8 cellular contexts compared by ENCODE assay signal in genomic region chr11:46380340-46381045, GRCh38. TPM values are rescaled to one million over a fixed set of nuclear protein-coding genes. Genes with fewer than 3 reads are reported as not detected.
A peak's percentile ranks its signal among the peaks of the same experiment; 100 is the strongest.
DNase-seq lines count a peak whose midpoint lies in the region; ATAC-seq, FAIRE-seq and TF ChIP-seq lines count a peak whose summit lies in the region.

No MANE protein-coding gene starts in this region.

- peak; percentile 31 for ATAC-seq in HG02610 (IDR thresholded peaks at IDR 0.05; ENCODE audit: unreplicated experiment)
- peak; percentile 41 for ATAC-seq in SK-N-SH treated with all-trans-retinoic acid at 6 μM for 48 hours
- ATAC-seq in GM18868 (IDR thresholded peaks at IDR 0.05; ENCODE audit: unreplicated experiment): no peak

- no peaks in the 10 kb centered on the region for H3K9me3 ChIP-seq in BE2C
- H3K9me3 ChIP-seq in small intestine (ENCODE audit: control insufficient read depth, low read depth): no peaks in the 10 kb centered on the region

- FAIRE-seq in small intestine (lab: Jason Lieb, UNC): no peak

- H3K4me1 ChIP-seq in BE2C (no peaks in the 10 kb centered on the region), small intestine (ENCODE audit: control insufficient read depth in 2 of 2, insufficient read depth in 1 of 2, low read depth in 1 of 2, low read length in 1 of 2) (peaks cover 0 to 2% of the 10 kb centered on the region in 2 donors)

- peak; percentile 66 for DNase-seq in BE2C
- peak; percentile 56 for DNase-seq in amniotic epithelial cell (ENCODE audit: low read depth)
- DNase-seq in small intestine: peak; percentile 84
- no peak for DNase-seq in NCI-H187 treated with DMSO at 0.1 percent for 48 hours (lab: John Stamatoyannopoulos, UW)

- TF ChIP-seq CTCF in BE2C (IDR thresholded peaks at IDR 0.05; ENCODE audit: low read depth, low read length): no peak

- WGBS in small intestine, 3 donors: 0 to 2% (median 0%) methylated on average over 36 to 45 of the region's 45 CpGs

- H3K4me3 ChIP-seq in BE2C (ENCODE audit: low read depth, low read length): peak overlapping the region; percentile 56
- peak overlapping the region; percentile 50 for H3K4me3 ChIP-seq in iPS-11a (ENCODE audit: low read depth, low read length)
- H3K4me3 ChIP-seq in small intestine (ENCODE audit: low read depth in 1 of 2, low read length in 2 of 2): peak overlapping the region; percentile 58 to 79

- H3K27ac ChIP-seq in small intestine (ENCODE audit: low read depth in 1 of 2, low read length in 1 of 2): peak overlapping the region; percentile 90 to 97

- no peaks in the 10 kb centered on the region; the same call in 1 of the 2 replicates for H3K36me3 ChIP-seq in BE2C
- H3K36me3 ChIP-seq in small intestine (ENCODE audit: control insufficient read depth in 2 of 2, insufficient read depth in 2 of 2, low read length in 2 of 2): peaks cover 6 to 7% of the 10 kb centered on the region in 2 donors

- H3K27me3 ChIP-seq in BE2C: no peaks in the 10 kb centered on the region
- H3K27me3 ChIP-seq in small intestine (ENCODE audit: control insufficient read depth in 2 of 2, insufficient read depth in 2 of 2, low read length in 2 of 2): no peaks in the 10 kb centered on the region

TF ChIP-seq in SK-N-SH treated with all-trans-retinoic acid at 6 μM for 48 hours, 23 proteins besides CTCF, POLR2A, EP300 and RAD21:
- TF ChIP-seq TCF4 (CRISPR knock-in tag; IDR thresholded peaks at IDR 0.05; ENCODE audit: borderline replicate concordance): peak; percentile 58; the same call in 1 of the 2 replicates
- no peak for TF ChIP-seq CREB5 (CRISPR knock-in tag; IDR thresholded peaks at IDR 0.05; ENCODE audit: low read depth)

RNA-seq across cellular contexts. Expression of gene MDK, which starts 1.0 kb away (rescaled TPM):
- 215 TPM for polyA plus RNA-seq in BE2C (2012; ENCODE audit: insufficient read depth, insufficient read length, low read depth)
- polyA plus RNA-seq in small intestine: 100 to 1,000 TPM; 206 to 356 (median 246) TPM

RNA-seq across cellular contexts. Expression of gene CHRM4, which starts 11.1 kb away (rescaled TPM):
- polyA plus RNA-seq in BE2C (2012; ENCODE audit: insufficient read depth, insufficient read length, low read depth): not detected
- 1 to 10 TPM in 2 of 3 donors, not detected in 1; 3.1 to 7.8 TPM for polyA plus RNA-seq in small intestine

RNA-seq across cellular contexts. Expression of gene DGKZ, which starts 33.2 kb away (rescaled TPM):
- polyA plus RNA-seq in BE2C (2012; ENCODE audit: insufficient read depth, insufficient read length, low read depth): 74.7 TPM
- 100 to 1,000 TPM in 2 of 3 donors, 10 to 100 TPM in 1; 90.1 to 122 (median 117) TPM for polyA plus RNA-seq in small intestine
